ENCODE assay signal across 26 cellular contexts in genomic region chr2:215535125-215535668, GRCh38.
DNase-seq lines count a peak whose midpoint lies in the region; ATAC-seq, FAIRE-seq and TF ChIP-seq lines count a peak whose summit lies in the region.
"Had no signal": no experiment of that assay in that cellular context is flagged by ENCODE, and none has a peak within 500 bp of the region (broad histone marks: within the 10 kb centered on the region; RNA-seq: fewer than 3 reads in every experiment).

No MANE protein-coding gene starts in this region.

- no TSS peak for BruUV-seq in MCF 10A (replicated peaks; lab: Mats Ljungman, UMichigan)

- POLR2A ChIA-PET in MCF 10A (lab: Yijun Ruan, JAX): no interaction called here

- peaks cover 12 to 13% of the 10 kb centered on the region in 2 donors for H3K9me3 ChIP-seq in breast epithelium
- H3K9me3 ChIP-seq: adrenal gland, BE2C had no signal

- H3K27me3 Mint-ChIP-seq in MCF 10A (ENCODE audit: insufficient read depth, unreplicated experiment): no peaks in the 10 kb centered on the region
- H3K27me3 Mint-ChIP-seq: progenitor cell of endocrine pancreas; stimulated activated naive B cell treated with anti-CD40 and anti-IgM and Interleukin-4, amounts not matched to agents 10 μg/mL and 1 μg/mL and 100 μg/mL, for 72 hours had no signal

- DNase-seq in MCF 10A (ENCODE audit: unreplicated experiment) (no peak), breast epithelium (ENCODE audit: low spot score in 2 of 2) (no peak), amniotic epithelial cell (ENCODE audit: low read depth) (peak; percentile 92), frontal cortex (ENCODE audit: low spot score in 2 of 2) (no peak), cerebellar cortex (ENCODE audit: low spot score) (no peak), KG1 (lab: John Stamatoyannopoulos, UW) (no peak), NCI-H1436 treated with DMSO at 0.1 percent for 48 hours (lab: John Stamatoyannopoulos, UW) (no peak)
- DNase-seq: activated CD8-positive, alpha-beta T cell treated with anti-CD3 and anti-CD28 coated beads for 36 hours; activated T-cell treated with anti-CD3 and anti-CD28 coated beads, Interleukin-2, amount 50 U/mL, for 1 hour; adrenal gland; BE2C; COR-L47; DND-41; GOT3; left ventricle myocardium inferior; NCI-H187; NCI-H69; stimulated activated CD4-positive, alpha-beta T cell treated with anti-CD3 and anti-CD28 coated beads, Interleukin-1b, Interleukin-23, amount 100 ng/mL, for 48 hours; stimulated activated naive B cell treated with anti-CD40 and anti-IgM and Interleukin-4, amounts not matched to agents 10 μg/mL and 1 μg/mL and 100 μg/mL, for 72 hours; T1000 had no signal

- peaks cover 8% of the 10 kb centered on the region for H3K9me3 Mint-ChIP-seq in MCF 10A (ENCODE audit: unreplicated experiment)
- H3K9me3 Mint-ChIP-seq: activated CD8-positive, alpha-beta T cell treated with anti-CD3 and anti-CD28 coated beads for 36 hours had no signal

- intact Hi-C loops in MCF 10A (cut with micrococcal nuclease) (no loop called here), breast epithelium (cut with DNase I; ENCODE audit: low total_unique reads) (no loop called here)

- no peak overlapping the region for H3K4me3 Mint-ChIP-seq in MCF 10A (ENCODE audit: unreplicated experiment)
- H3K4me3 Mint-ChIP-seq: activated CD8-positive, alpha-beta T cell treated with anti-CD3 and anti-CD28 coated beads for 36 hours; IgD-negative memory B cell; stimulated activated naive B cell treated with anti-CD40 and anti-IgM and Interleukin-4, amounts not matched to agents 10 μg/mL and 1 μg/mL and 100 μg/mL, for 72 hours had no signal

- ATAC-seq in GM21529 (IDR thresholded peaks at IDR 0.05; ENCODE audit: unreplicated experiment): no peak
- ATAC-seq: activated CD8-positive, alpha-beta T cell treated with anti-CD3 and anti-CD28 coated beads for 36 hours; foreskin keratinocyte; stimulated activated naive B cell treated with anti-CD40 and anti-IgM and Interleukin-4, amounts not matched to agents 10 μg/mL and 1 μg/mL and 100 μg/mL, for 72 hours had no signal

- peak; percentile 17 for FAIRE-seq in frontal cortex (lab: Jason Lieb, UNC)
- FAIRE-seq: endothelial cell of umbilical vein had no signal

- H3K27ac Mint-ChIP-seq in MCF 10A (ENCODE audit: low read depth, unreplicated experiment): peak overlapping the region; percentile 2
- H3K27ac Mint-ChIP-seq: activated CD8-positive, alpha-beta T cell treated with anti-CD3 and anti-CD28 coated beads for 36 hours; IgD-negative memory B cell; progenitor cell of endocrine pancreas; stimulated activated naive B cell treated with anti-CD40 and anti-IgM and Interleukin-4, amounts not matched to agents 10 μg/mL and 1 μg/mL and 100 μg/mL, for 72 hours had no signal

- H3K27me3 ChIP-seq in breast epithelium: no peaks in the 10 kb centered on the region
- H3K27me3 ChIP-seq: adrenal gland, BE2C, foreskin keratinocyte had no signal

- H3K36me3 Mint-ChIP-seq in MCF 10A (ENCODE audit: insufficient read depth, unreplicated experiment): no peaks in the 10 kb centered on the region
- H3K36me3 Mint-ChIP-seq: stimulated activated naive B cell treated with anti-CD40 and anti-IgM and Interleukin-4, amounts not matched to agents 10 μg/mL and 1 μg/mL and 100 μg/mL, for 72 hours had no signal

- CTCF ChIA-PET in MCF 10A (lab: Yijun Ruan, JAX): no interaction called here

- H3K27ac ChIP-seq in breast epithelium: no peak overlapping the region
- H3K27ac ChIP-seq: 22Rv1, adrenal gland had no signal

- TF ChIP-seq CTCF in MCF 10A (IDR thresholded peaks at IDR 0.05; ENCODE audit: unreplicated experiment): no peak
- no peak for TF ChIP-seq CTCF in breast epithelium (IDR thresholded peaks at IDR 0.05)

- TF ChIP-seq POLR2A in breast epithelium (IDR thresholded peaks at IDR 0.05): no peak

- H3K4me1 Mint-ChIP-seq in MCF 10A (ENCODE audit: insufficient read depth, unreplicated experiment): peaks cover 25% of the 10 kb centered on the region
- H3K4me1 Mint-ChIP-seq: IgD-negative memory B cell; stimulated activated naive B cell treated with anti-CD40 and anti-IgM and Interleukin-4, amounts not matched to agents 10 μg/mL and 1 μg/mL and 100 μg/mL, for 72 hours had no signal

- no peak overlapping the region for H3K4me3 ChIP-seq in breast epithelium
- H3K4me3 ChIP-seq: adrenal gland, left ventricle myocardium inferior had no signal

- H3K36me3 ChIP-seq in breast epithelium: no peaks in the 10 kb centered on the region
- H3K36me3 ChIP-seq: adrenal gland, BE2C, left ventricle myocardium inferior had no signal

- no peaks in the 10 kb centered on the region for H3K4me1 ChIP-seq in breast epithelium
- H3K4me1 ChIP-seq: BE2C had no signal
